In genomic region chr19:12139309-12139708, GRCh38 we compare ENCODE assay signal across 8 cellular contexts. TPM values are rescaled to one million over a fixed set of nuclear protein-coding genes. Genes with fewer than 3 reads are reported as not detected.
DNase-seq lines count a peak whose midpoint lies in the region; ATAC-seq and TF ChIP-seq lines count a peak whose summit lies in the region.

No MANE protein-coding gene starts in this region.

- no peaks in the 10 kb centered on the region for H3K9me3 ChIP-seq in CD8-positive, alpha-beta T cell (ENCODE audit: low read length)
- H3K9me3 ChIP-seq in PC-3 (ENCODE audit: low read length) (peaks cover 12% of the 10 kb centered on the region), neutrophil (peaks cover 3% of the 10 kb centered on the region)

- BruUV-seq in PC-3 (replicated peaks; lab: Mats Ljungman, UMichigan) = no TSS peak

- H3K27ac ChIP-seq in CD8-positive, alpha-beta T cell (ENCODE audit: low read depth, low read length) = no peak overlapping the region
- H3K27ac ChIP-seq in PC-3 (ENCODE audit: low read length) = no peak overlapping the region
- H3K27ac ChIP-seq in neutrophil = no peak overlapping the region

- POLR2A ChIA-PET in CD8-positive, alpha-beta T cell (lab: Charles Lee) = no interaction called here
- POLR2A ChIA-PET in PC-3 (lab: Charles Lee; ENCODE audit: unreplicated experiment) = no interaction called here

- H2AFZ ChIP-seq in PC-3 (ENCODE audit: low read length) = peak overlapping the region; percentile 98

- H3K27ac Mint-ChIP-seq in CD8-positive, alpha-beta T cell = no peak overlapping the region

- H3K79me2 ChIP-seq in PC-3 (ENCODE audit: low read length) = peaks cover 29% of the 10 kb centered on the region

- peak overlapping the region; percentile 94 for H3K4me3 ChIP-seq in CD8-positive, alpha-beta T cell (ENCODE audit: low read depth, low read length)
- H3K4me3 ChIP-seq in PC-3 (ENCODE audit: low read length) (peak overlapping the region; percentile 95), epithelial cell of esophagus (ENCODE audit: low read length) (peak overlapping the region; percentile 85), neutrophil (ENCODE audit: low read depth in 1 of 2, low read length in 1 of 2) (peak overlapping the region; percentile 91 to 97)

- peaks cover 16% of the 10 kb centered on the region for H3K4me1 ChIP-seq in CD8-positive, alpha-beta T cell (ENCODE audit: insufficient read depth, low read length)
- H3K4me1 ChIP-seq in PC-3 (ENCODE audit: insufficient read depth, low read length) (peaks cover 14% of the 10 kb centered on the region), neutrophil (ENCODE audit: control insufficient read depth in 1 of 2, insufficient read depth in 1 of 2, low read depth in 1 of 2, low read length in 1 of 2) (peaks cover 22 to 23% of the 10 kb centered on the region in 2 experiments)

- peaks cover 24% of the 10 kb centered on the region for H3K36me3 Mint-ChIP-seq in CD8-positive, alpha-beta T cell

- peaks cover 6% of the 10 kb centered on the region for H3K36me3 ChIP-seq in CD8-positive, alpha-beta T cell (ENCODE audit: insufficient read depth, low read length)
- peaks cover 47% of the 10 kb centered on the region for H3K36me3 ChIP-seq in PC-3 (ENCODE audit: low read depth, low read length)
- peaks cover 28% of the 10 kb centered on the region for H3K36me3 ChIP-seq in neutrophil

- H3K9me2 ChIP-seq in PC-3 (replicated peaks; ENCODE audit: low read length) = no peaks in the 10 kb centered on the region

- H4K20me1 ChIP-seq in PC-3 (ENCODE audit: low read length) = no peaks in the 10 kb centered on the region

- H3K9me3 Mint-ChIP-seq in CD8-positive, alpha-beta T cell = no peaks in the 10 kb centered on the region

- intact Hi-C loops in CD8-positive, alpha-beta T cell (cut with DNase I, micrococcal nuclease) = no loop called here
- intact Hi-C loops in PC-3 (cut with micrococcal nuclease) = no loop called here

- DNase-seq in CD8-positive, alpha-beta T cell = no peak
- peak; percentile 35 for DNase-seq in PC-3
- DNase-seq in epithelial cell of esophagus (ENCODE audit: low read depth) = no peak
- no peak for DNase-seq in activated effector memory CD4-positive, alpha-beta T cell treated with Interleukin-2 at 50 U/mL for 16 hours

- ATAC-seq in CD8-positive, alpha-beta T cell = no peak
- ATAC-seq in PC-3 (no peak), GM21515 (IDR thresholded peaks at IDR 0.05; ENCODE audit: unreplicated experiment) (no peak), HG03196 (IDR thresholded peaks at IDR 0.05; ENCODE audit: unreplicated experiment) (no peak), HG02970 (IDR thresholded peaks at IDR 0.05; ENCODE audit: low FRiP score, unreplicated experiment) (no peak)

- TF ChIP-seq CTCF in CD8-positive, alpha-beta T cell (IDR thresholded peaks at IDR 0.05) = no peak
- TF ChIP-seq CTCF in PC-3 (conservative IDR thresholded peaks at IDR 0.05; ENCODE audit: low read depth, low read length) (no peak), epithelial cell of esophagus (IDR thresholded peaks at IDR 0.05; ENCODE audit: insufficient read depth, low read depth, low read length, missing control alignments) (no peak), neutrophil (IDR thresholded peaks at IDR 0.05) (no peak)

- no peaks in the 10 kb centered on the region for H3K27me3 ChIP-seq in CD8-positive, alpha-beta T cell (ENCODE audit: insufficient read depth, low read length)
- H3K27me3 ChIP-seq in PC-3 (ENCODE audit: low read length) = no peaks in the 10 kb centered on the region
- no peaks in the 10 kb centered on the region for H3K27me3 ChIP-seq in neutrophil

- peak overlapping the region; percentile 84 for H3K4me3 Mint-ChIP-seq in CD8-positive, alpha-beta T cell

- no peaks in the 10 kb centered on the region for H3F3A ChIP-seq in PC-3 (ENCODE audit: low read length, unreplicated experiment)

- H3K9ac ChIP-seq in PC-3 (ENCODE audit: low read length) = peak overlapping the region; percentile 73

- CTCF ChIA-PET in CD8-positive, alpha-beta T cell (lab: Charles Lee) = interaction anchor here (1.0 to 3.3 kb wide), 7 partner anchors 16 to 340 kb away, joined by 3 to 56 read pairs (median 22); partner anchors contain the start of genes ZNF491 and ZNF763
- CTCF ChIA-PET in PC-3 (lab: Charles Lee) = no interaction called here

- no peaks in the 10 kb centered on the region for H3K27me3 Mint-ChIP-seq in CD8-positive, alpha-beta T cell (ENCODE audit: low read depth)

- peaks cover 30% of the 10 kb centered on the region for H3K4me1 Mint-ChIP-seq in CD8-positive, alpha-beta T cell (ENCODE audit: low read depth)

- H3K4me2 ChIP-seq in PC-3 (ENCODE audit: low read length) = peak overlapping the region; percentile 94

RNA-seq across cellular contexts. Expression of gene ZNF20, which starts 0.8 kb away (rescaled TPM):
- total RNA-seq in CD8-positive, alpha-beta T cell = under 1 TPM; 0.95 to 1.00 TPM
- 3.9 and 5.6 TPM in 2 replicates for total RNA-seq in PC-3 (2014; rRNA removed)

RNA-seq across cellular contexts. Expression of gene ZNF625, which starts 17.2 kb away (rescaled TPM):
- under 1 TPM; 0.19 to 0.47 TPM for total RNA-seq in CD8-positive, alpha-beta T cell
- total RNA-seq in PC-3 (2014; rRNA removed) = 2.5 and 7.7 TPM in 2 replicates

RNA-seq across cellular contexts. Expression of gene ZNF136, which starts 23.6 kb away (rescaled TPM):
- 10 to 100 TPM; 41.7 to 42.1 TPM for total RNA-seq in CD8-positive, alpha-beta T cell
- total RNA-seq in PC-3 (2014; rRNA removed) = 7.9 and 8.7 TPM in 2 replicates
